ENCODE assay signal across 8 cellular contexts in genomic region chr1:11645670-11646265, GRCh38. TPM values are rescaled to one million over a fixed set of nuclear protein-coding genes. Genes with fewer than 3 reads are reported as not detected.
A peak's percentile ranks its signal among the peaks of the same experiment; 100 is the strongest.
DNase-seq lines count a peak whose midpoint lies in the region; ATAC-seq, FAIRE-seq and TF ChIP-seq lines count a peak whose summit lies in the region.

No MANE protein-coding gene starts in this region.

- no peaks in the 10 kb centered on the region for H3K9me3 Mint-ChIP-seq in activated B cell treated with CpG ODN at 0.5 μM for 24 hours

- H3K27me3 Mint-ChIP-seq in activated B cell treated with CpG ODN at 0.5 μM for 24 hours: peaks cover 2% of the 10 kb centered on the region

- TF ChIP-seq CTCF in activated B cell treated with CpG ODN at 0.5 μM for 24 hours (IDR thresholded peaks at IDR 0.05): no peak
- TF ChIP-seq CTCF in bronchial epithelial cell (IDR thresholded peaks at IDR 0.05; ENCODE audit: insufficient read depth, low read length, severe bottlenecking): peak; percentile 79

- ATAC-seq in activated B cell treated with CpG ODN at 0.5 μM for 24 hours (ENCODE audit: low read depth): peak; percentile 48
- no peak for ATAC-seq in GM21576 (IDR thresholded peaks at IDR 0.05; ENCODE audit: unreplicated experiment)

- CTCF ChIA-PET in activated B cell treated with CpG ODN at 0.5 μM for 24 hours (lab: Charles Lee): interaction anchor here (0.8 to 5.8 kb wide), 9 partner anchors 10 to 608 kb away, joined by 3 to 101 read pairs (median 6); partner anchors contain the start of gene FBXO6

- POLR2A ChIA-PET in activated B cell treated with CpG ODN at 0.5 μM for 24 hours (lab: Charles Lee): interaction anchor here (0.9 to 1.3 kb wide), 2 partner anchors 85 to 372 kb away, joined by 4 read pairs; no protein-coding TSS in a partner anchor

- FAIRE-seq in bronchial epithelial cell (lab: Jason Lieb, UNC): no peak

- intact Hi-C loops in activated B cell treated with CpG ODN at 0.5 μM for 24 hours (cut with micrococcal nuclease): no loop called here

- H3K36me3 ChIP-seq in bronchial epithelial cell (ENCODE audit: control insufficient read depth, insufficient read depth, low read length): peaks cover 1% of the 10 kb centered on the region

- no peak overlapping the region for H3K4me3 ChIP-seq in bronchial epithelial cell (ENCODE audit: low read depth, low read length)

- no peaks in the 10 kb centered on the region for H3K27me3 ChIP-seq in bronchial epithelial cell (ENCODE audit: control insufficient read depth, insufficient read depth, low read length)

- no peak overlapping the region for H3K27ac Mint-ChIP-seq in activated B cell treated with CpG ODN at 0.5 μM for 24 hours

- no peak overlapping the region for H3K4me3 Mint-ChIP-seq in activated B cell treated with CpG ODN at 0.5 μM for 24 hours

- peaks cover 15% of the 10 kb centered on the region for H3K4me1 Mint-ChIP-seq in activated B cell treated with CpG ODN at 0.5 μM for 24 hours

- H3K36me3 Mint-ChIP-seq in activated B cell treated with CpG ODN at 0.5 μM for 24 hours (ENCODE audit: low read depth): no peaks in the 10 kb centered on the region

- DNase-seq in activated gamma-delta T cell treated with Interleukin-2 at 50 U/mL for 16 hours (peak; percentile 79), activated gamma-delta T cell (lab: John Stamatoyannopoulos, UW) (no peak), NCI-H2227 (lab: John Stamatoyannopoulos, UW; ENCODE audit: unreplicated experiment) (peak; percentile 87), activated B cell treated with CpG ODN at 0.5 μM for 24 hours (peak; percentile 66), bronchial epithelial cell (ENCODE audit: low read depth) (peak; percentile 57), kidney tubule cell (ENCODE audit: low spot score) (peak; percentile 69)
- peak; percentile 85 for DNase-seq in stimulated activated CD4-positive, alpha-beta T cell treated with anti-CD3 and anti-CD28 coated beads, Interleukin-4, amount 100 ng/mL, for 24 hours

RNA-seq across cellular contexts. Expression of gene FBXO2, which starts 8.5 kb away (rescaled TPM):
- total RNA-seq in activated B cell treated with CpG ODN at 0.5 μM for 24 hours: 4.2 and 4.6 TPM in 2 replicates
- 49.5 and 75.7 TPM in 2 replicates for total RNA-seq in bronchial epithelial cell

RNA-seq across cellular contexts. Expression of gene FBXO44, which starts 8.9 kb away (rescaled TPM):
- 27.2 and 29.9 TPM in 2 replicates for total RNA-seq in activated B cell treated with CpG ODN at 0.5 μM for 24 hours
- total RNA-seq in bronchial epithelial cell: 9.0 and 14.7 TPM in 2 replicates

RNA-seq across cellular contexts. Expression of gene FBXO6, which starts 18.2 kb away (rescaled TPM):
- total RNA-seq in activated B cell treated with CpG ODN at 0.5 μM for 24 hours: 10.0 and 10.5 TPM in 2 replicates
- 13.2 and 14.2 TPM in 2 replicates for total RNA-seq in bronchial epithelial cell

RNA-seq across cellular contexts. Expression of gene MAD2L2, which starts 35.2 kb away (rescaled TPM):
- 34.4 and 34.9 TPM in 2 replicates for total RNA-seq in activated B cell treated with CpG ODN at 0.5 μM for 24 hours
- total RNA-seq in bronchial epithelial cell: 41.6 and 44.5 TPM in 2 replicates

RNA-seq across cellular contexts. Expression of gene DRAXIN, which starts 45.7 kb away (rescaled TPM):
- 0.17 and 0.18 TPM in 2 replicates for total RNA-seq in activated B cell treated with CpG ODN at 0.5 μM for 24 hours
- not detected in 2 replicates for total RNA-seq in bronchial epithelial cell
